8 cellular contexts compared by ENCODE assay signal in the genomic region with DNA sequence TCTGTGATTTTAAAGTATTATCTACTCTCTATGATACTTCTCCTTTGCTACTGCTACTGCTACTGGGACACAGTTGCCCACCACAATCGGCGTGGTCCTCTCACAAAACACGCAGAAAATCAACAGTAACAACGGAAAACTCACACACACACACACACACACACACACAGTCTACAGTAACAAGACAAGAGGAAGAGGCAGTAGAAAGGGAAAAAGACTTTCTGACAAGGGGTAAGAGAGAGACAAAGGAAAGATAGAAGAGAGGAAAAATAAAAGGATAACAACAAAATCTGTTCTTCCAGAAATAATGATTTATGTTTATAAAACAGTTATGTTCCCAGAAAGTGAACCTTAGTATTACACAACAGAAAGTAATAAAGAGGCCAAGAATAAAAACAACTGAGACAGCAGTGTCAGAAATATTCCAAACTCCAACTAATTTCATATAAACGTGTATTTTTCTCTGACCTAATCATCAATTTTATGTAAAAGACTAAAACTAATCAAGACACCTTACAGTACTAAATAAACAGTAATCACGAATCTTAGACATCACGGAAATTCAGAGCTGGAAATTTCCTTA. TPM values are rescaled to one million over a fixed set of nuclear protein-coding genes. Genes with fewer than 3 reads are reported as not detected.
A peak's percentile ranks its signal among the peaks of the same experiment; 100 is the strongest.
DNase-seq lines count a peak whose midpoint lies in the region; ATAC-seq and TF ChIP-seq lines count a peak whose summit lies in the region.

No MANE protein-coding gene starts in this region.

- H3K4me3 ChIP-seq in Caco-2 (ENCODE audit: low read depth, low read length) (peak overlapping the region; percentile 69; the same call in 1 of the 2 replicates), duodenal mucosa (ENCODE audit: low read depth in 1 of 2, low read length in 2 of 2) (peak overlapping the region; percentile 78 to 91), neural progenitor cell (peak overlapping the region; percentile 98)

- H3K27me3 Mint-ChIP-seq in Caco-2 (ENCODE audit: insufficient read depth, unreplicated experiment) = no peaks in the 10 kb centered on the region
- peaks cover 2% of the 10 kb centered on the region for H3K27me3 Mint-ChIP-seq in neural progenitor cell (ENCODE audit: insufficient read depth, low read depth)

- peak overlapping the region; percentile 91 for H3K4me3 Mint-ChIP-seq in Caco-2 (ENCODE audit: unreplicated experiment)
- peak overlapping the region; percentile 100 for H3K4me3 Mint-ChIP-seq in neural progenitor cell

- H3K9me3 ChIP-seq in Caco-2 (no peaks in the 10 kb centered on the region), duodenal mucosa (ENCODE audit: control insufficient read depth in 1 of 2, low read length in 2 of 2) (no peaks in the 10 kb centered on the region), neural progenitor cell (ENCODE audit: low read depth) (no peaks in the 10 kb centered on the region)

- CTCF ChIA-PET in Caco-2 (lab: Charles Lee) = interaction anchor here (0.6 kb wide), 1 partner anchor 10 kb away, joined by 4 read pairs; no protein-coding TSS in a partner anchor

- peaks cover 19% of the 10 kb centered on the region for H3K4me1 ChIP-seq in Caco-2
- peaks cover 17 to 28% of the 10 kb centered on the region in 2 donors for H3K4me1 ChIP-seq in duodenal mucosa (ENCODE audit: control insufficient read depth in 1 of 2, insufficient read depth in 2 of 2, low read length in 2 of 2)
- peaks cover 34% of the 10 kb centered on the region for H3K4me1 ChIP-seq in neural progenitor cell

- peaks cover 26% of the 10 kb centered on the region for H3F3A ChIP-seq in neural progenitor cell (ENCODE audit: low read depth)

- H3K79me2 ChIP-seq in neural progenitor cell (ENCODE audit: low read depth) = peaks cover 72% of the 10 kb centered on the region

- peak overlapping the region; percentile 35 for H3K27ac ChIP-seq in duodenal mucosa (ENCODE audit: low read depth, low read length)
- no peak overlapping the region for H3K27ac ChIP-seq in neural progenitor cell

- H3K27ac Mint-ChIP-seq in Caco-2 (ENCODE audit: unreplicated experiment) (peak overlapping the region; percentile 9), neural progenitor cell (peak overlapping the region; percentile 32)

- H3K9ac ChIP-seq in duodenal mucosa (ENCODE audit: low read depth in 1 of 2, low read length in 2 of 2) = peak overlapping the region; percentile 1 to 81
- peak overlapping the region; percentile 17 for H3K9ac ChIP-seq in neural progenitor cell

- TF ChIP-seq CTCF in Caco-2 (IDR thresholded peaks at IDR 0.05; ENCODE audit: insufficient read depth in 1 of 2, low read depth in 1 of 2, low read length in 1 of 2, severe bottlenecking in 1 of 2, unreplicated experiment in 1 of 2) (no peak), neural progenitor cell (IDR thresholded peaks at IDR 0.05) (no peak), GM10266 (IDR thresholded peaks at IDR 0.05; ENCODE audit: control insufficient read depth, insufficient read depth, low read depth, missing control alignments) (no peak)

- H3K36me3 Mint-ChIP-seq in Caco-2 (ENCODE audit: insufficient read depth, unreplicated experiment) = peaks cover 7% of the 10 kb centered on the region
- peaks cover 13% of the 10 kb centered on the region for H3K36me3 Mint-ChIP-seq in neural progenitor cell

- POLR2A ChIA-PET in Caco-2 (lab: Charles Lee) = no interaction called here

- no peak overlapping the region for H2AFZ ChIP-seq in neural progenitor cell (replicated peaks)

- H3K4me1 Mint-ChIP-seq in Caco-2 (ENCODE audit: low read depth, unreplicated experiment) (peaks cover 12% of the 10 kb centered on the region), neural progenitor cell (peaks cover 30% of the 10 kb centered on the region)

- H3K27me3 ChIP-seq in Caco-2 (replicated peaks; ENCODE audit: control insufficient read depth, insufficient read depth, low read length) = no peaks in the 10 kb centered on the region
- no peaks in the 10 kb centered on the region for H3K27me3 ChIP-seq in duodenal mucosa (ENCODE audit: control insufficient read depth in 1 of 2, insufficient read depth in 2 of 2, low read length in 2 of 2)
- no peaks in the 10 kb centered on the region for H3K27me3 ChIP-seq in neural progenitor cell

- peaks cover 40% of the 10 kb centered on the region for H4K20me1 ChIP-seq in neural progenitor cell (ENCODE audit: low read depth)

- BruUV-seq in Caco-2 (replicated peaks; lab: Mats Ljungman, UMichigan) = no TSS peak

- H3K36me3 ChIP-seq in Caco-2 (ENCODE audit: control insufficient read depth, insufficient read depth, low read length) (no peaks in the 10 kb centered on the region), duodenal mucosa (ENCODE audit: control insufficient read depth in 1 of 2, insufficient read depth in 2 of 2, low read length in 2 of 2) (no peaks in the 10 kb centered on the region), neural progenitor cell (no peaks in the 10 kb centered on the region)

- H3K4me2 ChIP-seq in neural progenitor cell = peak overlapping the region; percentile 99

- intact Hi-C loops in Caco-2 (cut with micrococcal nuclease; ENCODE audit: unreplicated experiment) = no loop called here

- H3K9me3 Mint-ChIP-seq in Caco-2 (ENCODE audit: unreplicated experiment) (no peaks in the 10 kb centered on the region), neural progenitor cell (no peaks in the 10 kb centered on the region)

- DNase-seq in Caco-2 (no peak), NCI-H69 (lab: John Stamatoyannopoulos, UW) (peak; percentile 34), neural progenitor cell (ENCODE audit: low spot score) (no peak), GM10266 (ENCODE audit: extremely low spot score) (no peak)

- ATAC-seq in GM18909 (IDR thresholded peaks at IDR 0.05; ENCODE audit: poor library complexity, unreplicated experiment) = no peak
- ATAC-seq in GM21390 (IDR thresholded peaks at IDR 0.05; ENCODE audit: unreplicated experiment) = no peak
- no peak for ATAC-seq in HG03039 (IDR thresholded peaks at IDR 0.05; ENCODE audit: unreplicated experiment)

RNA-seq across cellular contexts. Expression of a gene that starts 2.9 kb away (rescaled TPM):
- 36.7 and 38.2 TPM in 2 replicates for total RNA-seq in Caco-2 (2022)
- total RNA-seq in neural progenitor cell (ENCODE audit: low replicate concordance) = 35.2 and 44.8 TPM in 2 replicates
